ENCODE assay signal across 27 cellular contexts in the genomic region with DNA sequence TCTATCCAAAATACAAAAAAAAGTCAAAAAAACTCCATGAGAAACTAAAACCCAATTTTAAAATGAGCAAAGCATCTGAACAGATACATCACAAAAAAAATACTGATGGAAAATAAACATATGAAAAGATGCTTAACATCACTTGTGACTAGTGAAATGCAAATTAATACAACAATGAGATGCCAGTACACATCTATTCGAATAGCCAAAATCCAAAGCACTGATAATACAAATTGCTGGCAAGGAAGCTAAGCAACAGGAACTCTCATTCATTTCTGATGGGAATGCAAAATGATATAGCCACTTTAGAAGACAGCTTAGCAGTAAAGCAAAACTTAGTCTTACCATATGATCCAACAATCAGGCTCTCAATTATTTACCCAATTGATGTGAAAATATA.
"Had no signal": no experiment of that assay in that cellular context is flagged by ENCODE, and none has a peak within 500 bp of the region (broad histone marks: within the 10 kb centered on the region; RNA-seq: fewer than 3 reads in every experiment).

No MANE protein-coding gene starts in this region.

- H3K4me1 Mint-ChIP-seq: stimulated activated effector memory CD8-positive, alpha-beta T cell treated with anti-CD3 and anti-CD28 coated beads, Interleukin-12 subunit alpha, Interleukin-12 subunit beta, amount 100 ng/mL, for 72 hours; stimulated activated naive CD8-positive, alpha-beta T cell treated with anti-CD3 and anti-CD28 coated beads, Interleukin-15, amount 100 ng/mL, for 72 hours had no signal

- DNase-seq: activated CD4-positive, alpha-beta memory T cell treated with anti-CD3 and anti-CD28 coated beads for 36 hours; activated CD4-positive, alpha-beta T cell treated with anti-CD3 and anti-CD28 coated beads for 4 hours; activated CD8-positive, alpha-beta memory T cell treated with anti-CD3 and anti-CD28 coated beads, Interleukin-2, amount 50 U/mL, for 4 hours; activated gamma-delta T cell treated with Interleukin-2 at 50 U/mL for 16 hours; activated naive CD4-positive, alpha-beta T cell treated with anti-CD3 and anti-CD28 coated beads, Interleukin-2, amount 50 U/mL, for 16 hours; activated T-cell treated with anti-CD3 and anti-CD28 coated beads, Interleukin-2, amount 50 U/mL, for 1 hour; amniotic stem cell; central memory CD4-positive, alpha-beta T cell; endodermal cell; left lung; lower lobe of right lung; mesenchymal stem cell; right lobe of liver; stimulated activated CD4-positive, alpha-beta T cell treated with anti-CD3 and anti-CD28 coated beads, Interleukin-12 subunit alpha, Interleukin-12 subunit beta, amount 100 ng/mL, for 4 hours; stimulated activated CD4-positive, alpha-beta T cell treated with anti-CD3 and anti-CD28 coated beads, Interleukin-4, amount 100 ng/mL, for 24 hours; stimulated activated naive CD8-positive, alpha-beta T cell treated with anti-CD3 and anti-CD28 coated beads, Interleukin-15, amount 100 ng/mL, for 72 hours; substantia nigra; T-helper 9 cell; upper lobe of right lung had no signal

- H3K36me3 ChIP-seq: breast epithelium, left lung, lower lobe of right lung, right lobe of liver, upper lobe of right lung had no signal

- H3K9me3 ChIP-seq: right lobe of liver had no signal

- H3K27me3 ChIP-seq: breast epithelium, left lung, right lobe of liver, upper lobe of right lung had no signal

- H3K27ac ChIP-seq: breast epithelium, left lung, lower lobe of right lung, right lobe of liver, skin epidermis, upper lobe of right lung, VCaP had no signal

- H3K4me3 ChIP-seq: breast epithelium, left lung, lower lobe of right lung, right lobe of liver, skin epidermis, upper lobe of right lung had no signal

- H3K36me3 Mint-ChIP-seq: activated CD4-positive, alpha-beta memory T cell treated with anti-CD3 and anti-CD28 coated beads for 36 hours; natural killer cell treated with Interleukin-12 subunit alpha and Interleukin-12 subunit beta and Interleukin-15 and Interleukin-18, amount 100 ng/mL, for 72 hours; stimulated activated effector memory CD8-positive, alpha-beta T cell treated with anti-CD3 and anti-CD28 coated beads, Interleukin-12 subunit alpha, Interleukin-12 subunit beta, amount 100 ng/mL, for 72 hours had no signal

- H3K4me1 ChIP-seq: breast epithelium, right lobe of liver, upper lobe of right lung had no signal

- H3K4me3 Mint-ChIP-seq: activated CD4-positive, alpha-beta memory T cell treated with anti-CD3 and anti-CD28 coated beads for 36 hours; dendritic cell treated with granulocyte-macrophage colony-stimulating factor and Interleukin-4, amounts not matched to agents 40 ng/mL and 50 ng/mL, for 4 days; endodermal cell; natural killer cell treated with Interleukin-12 subunit alpha and Interleukin-12 subunit beta and Interleukin-15 and Interleukin-18, amount 100 ng/mL, for 72 hours; stimulated activated effector memory CD8-positive, alpha-beta T cell treated with anti-CD3 and anti-CD28 coated beads, Interleukin-12 subunit alpha, Interleukin-12 subunit beta, amount 100 ng/mL, for 72 hours; stimulated activated naive CD8-positive, alpha-beta T cell treated with anti-CD3 and anti-CD28 coated beads, Interleukin-15, amount 100 ng/mL, for 72 hours had no signal

- H3K27ac Mint-ChIP-seq: activated CD4-positive, alpha-beta memory T cell treated with anti-CD3 and anti-CD28 coated beads for 36 hours; dendritic cell treated with granulocyte-macrophage colony-stimulating factor and Interleukin-4, amounts not matched to agents 40 ng/mL and 50 ng/mL, for 4 days; natural killer cell treated with Interleukin-12 subunit alpha and Interleukin-12 subunit beta and Interleukin-15 and Interleukin-18, amount 100 ng/mL, for 72 hours; stimulated activated effector memory CD8-positive, alpha-beta T cell treated with anti-CD3 and anti-CD28 coated beads, Interleukin-12 subunit alpha, Interleukin-12 subunit beta, amount 100 ng/mL, for 72 hours; stimulated activated naive CD8-positive, alpha-beta T cell treated with anti-CD3 and anti-CD28 coated beads, Interleukin-15, amount 100 ng/mL, for 72 hours had no signal

- H3K27me3 Mint-ChIP-seq: activated CD4-positive, alpha-beta memory T cell treated with anti-CD3 and anti-CD28 coated beads for 36 hours had no signal

- FAIRE-seq: frontal cortex, TTC549 had no signal
